Comparison of ENCODE assay signal across 10 cellular contexts in genomic region chr5:58844395-58844794, GRCh38.
"Had no signal": no experiment of that assay in that cellular context is flagged by ENCODE, and none has a peak within 500 bp of the region (broad histone marks: within the 10 kb centered on the region; RNA-seq: fewer than 3 reads in every experiment).

No MANE protein-coding gene starts in this region.

- H3K36me3 ChIP-seq: HAP-1 had no signal

- H3K4me3 ChIP-seq: GM23248, HAP-1 had no signal

- H3K4me3 Mint-ChIP-seq: HFFc6, IgD-negative memory B cell had no signal

- H3K36me3 Mint-ChIP-seq: IgD-negative memory B cell had no signal

- H3K27ac ChIP-seq: GM23248, HL-60 had no signal

- H3K9me3 Mint-ChIP-seq: HFFc6 had no signal

- H3K4me1 ChIP-seq: HAP-1 had no signal

- H3K27ac Mint-ChIP-seq: HFFc6, IgD-negative memory B cell had no signal

- ATAC-seq: HCT116, HepG2 had no signal

- H3K4me1 Mint-ChIP-seq: IgD-negative memory B cell had no signal

- H2AFZ ChIP-seq: GM23248 had no signal

- H3K9me3 ChIP-seq: HAP-1 had no signal

- DNase-seq: GM23248, GOT3, H7, HFFc6, KBM-7 had no signal
